ENCODE assay signal across 11 cellular contexts in genomic region chr12:3274664-3275063, GRCh38.
"Had no signal": no experiment of that assay in that cellular context is flagged by ENCODE, and none has a peak within 500 bp of the region (broad histone marks: within the 10 kb centered on the region; RNA-seq: fewer than 3 reads in every experiment).

No MANE protein-coding gene starts in this region.

- H3K27me3 ChIP-seq: breast epithelium, ovary, SJSA1, stomach, testis, upper lobe of right lung had no signal

- H3K9me3 Mint-ChIP-seq: activated naive CD4-positive, alpha-beta T cell treated with anti-CD3 and anti-CD28 coated beads, Interleukin-2, amount 50 U/mL, for 24 hours; activated T-helper 2 cell treated with anti-CD3 and anti-CD28 coated beads, Interferon-gamma antibody, Interleukin-2, Interleukin-4, amounts not matched to agents 10 μg/mL and 5 μg/mL and 100 μg/mL, durations not matched to agents 14 hours and 24 hours and 36 hours; neural crest cell; T-cell had no signal

- H3K4me3 Mint-ChIP-seq: activated naive CD4-positive, alpha-beta T cell treated with anti-CD3 and anti-CD28 coated beads, Interleukin-2, amount 50 U/mL, for 24 hours; neural crest cell; T-cell had no signal

- H3K9me3 ChIP-seq: breast epithelium, lower lobe of right lung, ovary, SJSA1, stomach, testis, upper lobe of right lung had no signal

- H3K36me3 ChIP-seq: breast epithelium, ovary, SJSA1, stomach, upper lobe of right lung had no signal

- H3K27ac Mint-ChIP-seq: activated naive CD4-positive, alpha-beta T cell treated with anti-CD3 and anti-CD28 coated beads, Interleukin-2, amount 50 U/mL, for 24 hours; activated T-helper 2 cell treated with anti-CD3 and anti-CD28 coated beads, Interferon-gamma antibody, Interleukin-2, Interleukin-4, amounts not matched to agents 10 μg/mL and 5 μg/mL and 100 μg/mL, durations not matched to agents 14 hours and 24 hours and 36 hours; T-cell had no signal

- H3K4me3 ChIP-seq: breast epithelium, lower lobe of right lung, ovary, SJSA1, stomach, testis, upper lobe of right lung had no signal

- H3K36me3 Mint-ChIP-seq: activated naive CD4-positive, alpha-beta T cell treated with anti-CD3 and anti-CD28 coated beads, Interleukin-2, amount 50 U/mL, for 24 hours; T-cell had no signal

- H3K4me1 ChIP-seq: breast epithelium, upper lobe of right lung had no signal

- H3K27ac ChIP-seq: breast epithelium, lower lobe of right lung, ovary, SJSA1, stomach, testis, upper lobe of right lung had no signal

- H3K27me3 Mint-ChIP-seq: activated naive CD4-positive, alpha-beta T cell treated with anti-CD3 and anti-CD28 coated beads, Interleukin-2, amount 50 U/mL, for 24 hours had no signal
